ENCODE assay signal across 21 cellular contexts in genomic region chr3:144314946-144315345, GRCh38.
"Had no signal": no experiment of that assay in that cellular context is flagged by ENCODE, and none has a peak within 500 bp of the region (broad histone marks: within the 10 kb centered on the region; RNA-seq: fewer than 3 reads in every experiment).

No MANE protein-coding gene starts in this region.

- DNase-seq: nephron progenitor cell; nucleus accumbens; ovary; posterior cingulate gyrus; psoas muscle; right cardiac atrium; right lobe of liver; sigmoid colon; small intestine; stimulated activated CD4-positive, alpha-beta T cell treated with anti-CD3 and anti-CD28 coated beads, Interleukin-15, amount 100 ng/mL, for 24 hours; stimulated activated CD4-positive, alpha-beta T cell treated with anti-CD3 and anti-CD28 coated beads, Interleukin-2, amount 100 ng/mL, for 24 hours; stimulated activated CD4-positive, alpha-beta T cell treated with anti-CD3 and anti-CD28 coated beads, Interleukin-2, amount 100 ng/mL, for 48 hours; stimulated activated CD4-positive, alpha-beta T cell treated with anti-CD3 and anti-CD28 coated beads, Interleukin-4, amount 100 ng/mL, for 24 hours; stimulated activated naive B cell treated with anti-CD40 and anti-IgM and Interleukin-4, amounts not matched to agents 10 μg/mL and 1 μg/mL and 100 μg/mL, for 72 hours; stimulated activated naive CD4-positive, alpha-beta T cell treated with Interleukin-2 at 50 U/mL for 16 hours; stomach; thyroid gland; trophoblast cell; upper lobe of left lung had no signal

- ATAC-seq: natural killer cell treated with Interleukin-12 subunit alpha and Interleukin-12 subunit beta and Interleukin-15 and Interleukin-18, amount 100 ng/mL, for 72 hours; psoas muscle; right cardiac atrium; right lobe of liver; stimulated activated effector memory CD8-positive, alpha-beta T cell treated with anti-CD3 and anti-CD28 coated beads, Interleukin-12 subunit alpha, Interleukin-12 subunit beta, amount 100 ng/mL, for 72 hours; stimulated activated naive B cell treated with anti-CD40 and anti-IgM and Interleukin-4, amounts not matched to agents 10 μg/mL and 1 μg/mL and 100 μg/mL, for 72 hours had no signal
